31 cellular contexts compared by ENCODE assay signal in genomic region chr3:5165698-5166097, GRCh38. TPM values are rescaled to one million over a fixed set of nuclear protein-coding genes. Genes with fewer than 3 reads are reported as not detected.
A peak's percentile ranks its signal among the peaks of the same experiment; 100 is the strongest.
DNase-seq lines count a peak whose midpoint lies in the region; ATAC-seq, FAIRE-seq and TF ChIP-seq lines count a peak whose summit lies in the region.
"Had no signal": no experiment of that assay in that cellular context is flagged by ENCODE, and none has a peak within 500 bp of the region (broad histone marks: within the 10 kb centered on the region; RNA-seq: fewer than 3 reads in every experiment).

No MANE protein-coding gene starts in this region.

- H3K27ac ChIP-seq in right lobe of liver, result no peak overlapping the region
- H3K27ac ChIP-seq in HepG2 (ENCODE audit: extremely low read length, insufficient read depth, low read length), result no peak overlapping the region
- H3K27ac ChIP-seq: breast epithelium, colonic mucosa, pancreas, sigmoid colon, thyroid gland had no signal

- intact Hi-C loops in right lobe of liver (cut with DNase I) (no loop called here), HepG2 (cut with micrococcal nuclease; ENCODE audit: unreplicated experiment) (no loop called here), posterior cingulate gyrus (cut with DNase I) (no loop called here)
- intact Hi-C loops in activated CD4-positive, alpha-beta memory T cell treated with anti-CD3 and anti-CD28 coated beads for 36 hours (cut with micrococcal nuclease), result no loop called here

- ATAC-seq in right lobe of liver (peak; percentile 32 to 52 (median 46)), HepG2 (no peak)
- ATAC-seq: effector memory CD8-positive, alpha-beta T cell; esophagus mucosa; pancreas; PC-3; stimulated activated naive CD8-positive, alpha-beta T cell treated with anti-CD3 and anti-CD28 coated beads, Interleukin-15, amount 100 ng/mL, for 72 hours had no signal

- no peaks in the 10 kb centered on the region for H3K9me3 ChIP-seq in right lobe of liver
- no peaks in the 10 kb centered on the region for H3K9me3 ChIP-seq in HepG2 (ENCODE audit: low read length)
- H3K9me3 ChIP-seq: breast epithelium, colonic mucosa, pancreas, sigmoid colon, thyroid gland had no signal

- TF ChIP-seq POLR2A in right lobe of liver (IDR thresholded peaks at IDR 0.05) (no peak), HepG2 (IDR thresholded peaks at IDR 0.05; ENCODE audit: insufficient read depth in 1 of 2, low read depth in 2 of 2, low read length in 2 of 2) (no peak)

- H3K4me1 ChIP-seq in right lobe of liver, result peaks cover 0 to 5% (median 0%) of the 10 kb centered on the region in 4 donors
- H3K4me1 ChIP-seq in HepG2 (ENCODE audit: insufficient read depth, low read length), result no peaks in the 10 kb centered on the region; the same call in 1 of the 2 replicates
- H3K4me1 ChIP-seq: breast epithelium, colonic mucosa had no signal

- no TSS peak for BruUV-seq in HepG2 (replicated peaks; lab: Mats Ljungman, UMichigan)

- no peaks in the 10 kb centered on the region for H3K27me3 ChIP-seq in right lobe of liver
- no peaks in the 10 kb centered on the region for H3K27me3 ChIP-seq in HepG2 (ENCODE audit: control insufficient read depth in 1 of 2, insufficient read depth in 2 of 2, low read length in 2 of 2)
- H3K27me3 ChIP-seq: breast epithelium, colonic mucosa, pancreas, sigmoid colon, thyroid gland had no signal

- H3K36me3 ChIP-seq in right lobe of liver, result no peaks in the 10 kb centered on the region
- no peaks in the 10 kb centered on the region; a peak in 1 of 5 replicates for H3K36me3 ChIP-seq in HepG2 (replicated peaks in 1 of 2; ENCODE audit: control insufficient read depth in 1 of 2, insufficient read depth in 2 of 2, low read length in 2 of 2)
- H3K36me3 ChIP-seq: breast epithelium, colonic mucosa, thyroid gland had no signal

- H2AFZ ChIP-seq in HepG2 (ENCODE audit: low read length), result no peak overlapping the region

- in situ Hi-C loops in HepG2 (cut with HindIII; ENCODE audit: extremely low pct_ligation_motif_present, low pct_unique_long_range_greater_than_20kb), result no loop called here

- no peak for TF ChIP-seq CTCF in right lobe of liver (IDR thresholded peaks at IDR 0.05)
- TF ChIP-seq CTCF in HepG2 (CRISPR knock-in tag; IDR thresholded peaks at IDR 0.05), result no peak

- peaks cover 2% of the 10 kb centered on the region for H3K36me3 Mint-ChIP-seq in activated CD4-positive, alpha-beta memory T cell treated with anti-CD3 and anti-CD28 coated beads for 36 hours

- no peak for FAIRE-seq in HepG2 (lab: Jason Lieb, UNC)
- FAIRE-seq: frontal cortex, G401.6, islet of Langerhans, pancreas had no signal

- H3K27ac Mint-ChIP-seq in activated CD4-positive, alpha-beta memory T cell treated with anti-CD3 and anti-CD28 coated beads for 36 hours, result no peak overlapping the region
- H3K27ac Mint-ChIP-seq: nephron progenitor cell; stimulated activated naive CD8-positive, alpha-beta T cell treated with anti-CD3 and anti-CD28 coated beads, Interleukin-15, amount 100 ng/mL, for 72 hours had no signal

- no peak overlapping the region for H3K4me3 Mint-ChIP-seq in activated CD4-positive, alpha-beta memory T cell treated with anti-CD3 and anti-CD28 coated beads for 36 hours
- H3K4me3 Mint-ChIP-seq: CD4-positive, alpha-beta memory T cell; effector memory CD8-positive, alpha-beta T cell; nephron progenitor cell; stimulated activated naive CD8-positive, alpha-beta T cell treated with anti-CD3 and anti-CD28 coated beads, Interleukin-15, amount 100 ng/mL, for 72 hours had no signal

- peaks cover 55% of the 10 kb centered on the region for H3K79me2 ChIP-seq in HepG2 (ENCODE audit: insufficient read depth, low read length)

- no peaks in the 10 kb centered on the region for H3K9me3 Mint-ChIP-seq in activated CD4-positive, alpha-beta memory T cell treated with anti-CD3 and anti-CD28 coated beads for 36 hours
- H3K9me3 Mint-ChIP-seq: CD4-positive, alpha-beta memory T cell; effector memory CD8-positive, alpha-beta T cell; nephron progenitor cell; stimulated activated naive CD8-positive, alpha-beta T cell treated with anti-CD3 and anti-CD28 coated beads, Interleukin-15, amount 100 ng/mL, for 72 hours had no signal

- no peaks in the 10 kb centered on the region; the same call in 1 of the 2 replicates for H4K20me1 ChIP-seq in HepG2 (ENCODE audit: insufficient read depth, low read length)

- peaks cover 65% of the 10 kb centered on the region for H3K4me1 Mint-ChIP-seq in activated CD4-positive, alpha-beta memory T cell treated with anti-CD3 and anti-CD28 coated beads for 36 hours (ENCODE audit: low read depth)
- H3K4me1 Mint-ChIP-seq: nephron progenitor cell had no signal

- POLR2A ChIA-PET in HepG2 (lab: Yijun Ruan, JAX), result no interaction called here
- POLR2A ChIA-PET in activated CD4-positive, alpha-beta memory T cell treated with anti-CD3 and anti-CD28 coated beads for 36 hours (lab: Charles Lee), result interaction anchor here (0.8 kb wide), 1 partner anchor 23 kb away, joined by 3 read pairs; no protein-coding TSS in a partner anchor

- H3K4me3 ChIP-seq in right lobe of liver (no peak overlapping the region), HepG2 (replicated peaks in 1 of 3; ENCODE audit: insufficient read depth in 1 of 3, low read depth in 2 of 3, low read length in 3 of 3) (no peak overlapping the region)
- H3K4me3 ChIP-seq: breast epithelium, colonic mucosa, pancreas, sigmoid colon, thyroid gland had no signal

- CTCF ChIA-PET in HepG2 (lab: Yijun Ruan, JAX; ENCODE audit: low intra/inter-chr PET ratio, low total read pairs), result no interaction called here
- CTCF ChIA-PET in activated CD4-positive, alpha-beta memory T cell treated with anti-CD3 and anti-CD28 coated beads for 36 hours (lab: Charles Lee), result no interaction called here

- H3K9ac ChIP-seq in HepG2 (ENCODE audit: insufficient read depth, low read depth, low read length), result no peak overlapping the region

- WGBS in right lobe of liver (ENCODE audit: insufficient coverage, low coverage, low lambda C conversion rate, missing lambda C conversion rate), result 77% methylated on average over 4 of the region's 4 CpGs
- WGBS in HepG2 (ENCODE audit: low lambda C conversion rate), result 96% methylated on average over 4 of the region's 4 CpGs

- TF ChIP-seq EP300 in HepG2 (IDR thresholded peaks at IDR 0.05; ENCODE audit: low read depth in 2 of 2, low read length in 2 of 2), result no peak
- TF ChIP-seq EP300 in HepG2 (CRISPR knock-in tag; IDR thresholded peaks at IDR 0.05; ENCODE audit: borderline replicate concordance), result no peak

- DNase-seq in right lobe of liver (no peak), HepG2 (ENCODE audit: low spot score) (no peak), NCI-H82 (lab: John Stamatoyannopoulos, UW) (peak; percentile 22), iris pigment epithelial cell (ENCODE audit: low read depth) (peak; percentile 54), posterior cingulate gyrus (no peak), COR-L47 (lab: John Stamatoyannopoulos, UW) (no peak)
- no peak for DNase-seq in activated CD4-positive, alpha-beta memory T cell treated with anti-CD3 and anti-CD28 coated beads for 36 hours
- DNase-seq: amniotic stem cell; CD4-positive, alpha-beta memory T cell; colonic mucosa; DMS53; effector memory CD8-positive, alpha-beta T cell; GOT3; KBM-7; NCI-H146; NCI-H226; nephron progenitor cell; pancreas; PC-3; SHP77 treated with DMSO at 0.1 percent for 48 hours; sigmoid colon; stimulated activated CD4-positive, alpha-beta T cell treated with anti-CD3 and anti-CD28 coated beads, Interleukin-15, amount 100 ng/mL, for 24 hours; stimulated activated naive CD8-positive, alpha-beta T cell treated with anti-CD3 and anti-CD28 coated beads, Interleukin-15, amount 100 ng/mL, for 72 hours; SW 1271; T1000; thyroid gland had no signal

- no peak overlapping the region for H3K4me2 ChIP-seq in HepG2 (ENCODE audit: low read depth, low read length)

- no peaks in the 10 kb centered on the region for H3K27me3 Mint-ChIP-seq in activated CD4-positive, alpha-beta memory T cell treated with anti-CD3 and anti-CD28 coated beads for 36 hours
- H3K27me3 Mint-ChIP-seq: CD4-positive, alpha-beta memory T cell; effector memory CD8-positive, alpha-beta T cell; stimulated activated naive CD8-positive, alpha-beta T cell treated with anti-CD3 and anti-CD28 coated beads, Interleukin-15, amount 100 ng/mL, for 72 hours had no signal

- TF ChIP-seq RAD21 in HepG2 (CRISPR knock-in tag; IDR thresholded peaks at IDR 0.05), result no peak

RNA-seq across cellular contexts. Expression of gene EDEM1, which starts 21.8 kb away (rescaled TPM):
- total RNA-seq in right lobe of liver (10 to 100 TPM; 40.6 to 92.7 (median 83.2) TPM), HepG2 (2016; rRNA removed; fragmentation: Illumina TruSeq; extraction: Trizol) (13.8 and 14.3 TPM in 2 replicates)
- 8.5 and 9.0 TPM in 2 replicates for total RNA-seq in HepG2 (2016; cell fraction: cytosol; rRNA removed; fragmentation: Illumina TruSeq; extraction: Trizol; ENCODE audit: low read depth)
- 13.5 and 14.4 TPM in 2 replicates for total RNA-seq in HepG2 (2016; cell fraction: insoluble cytoplasmic fraction; rRNA removed; fragmentation: Illumina TruSeq; extraction: Trizol)
- 15.4 and 16.6 TPM in 2 replicates for total RNA-seq in HepG2 (2016; cell fraction: membrane; rRNA removed; fragmentation: Illumina TruSeq; extraction: Trizol)
- total RNA-seq in HepG2 (2016; cell fraction: nucleus; rRNA removed; fragmentation: Illumina TruSeq; extraction: Trizol), result 22.3 and 25.8 TPM in 2 replicates
- polyA plus RNA-seq in HepG2 (2011; rRNA removed), result 25.8 and 28.0 TPM in 2 replicates
- polyA plus RNA-seq in HepG2 (2011; cell fraction: cytosol; rRNA removed), result 10.4 and 18.5 TPM in 2 replicates
- polyA plus RNA-seq in HepG2 (2011; cell fraction: nucleus; rRNA removed), result 23.8 and 36.5 TPM in 2 replicates
- 16.8 and 17.3 TPM in 2 replicates for polyA plus RNA-seq in HepG2 (2012)
- 3.5 and 4.9 TPM in 2 replicates for polyA plus RNA-seq in HepG2 (2016; cell fraction: cytosol; fragmentation: Illumina TruSeq; extraction: Trizol; ENCODE audit: low read depth)
- polyA plus RNA-seq in HepG2 (2016; cell fraction: insoluble cytoplasmic fraction; fragmentation: Illumina TruSeq; extraction: Trizol; ENCODE audit: low read depth), result 11.7 and 12.6 TPM in 2 replicates
- polyA plus RNA-seq in HepG2 (2016; cell fraction: membrane; fragmentation: Illumina TruSeq; extraction: Trizol; ENCODE audit: low read depth), result 7.5 and 8.7 TPM in 2 replicates
- polyA plus RNA-seq in HepG2 (2016; cell fraction: nucleus; fragmentation: Illumina TruSeq; extraction: Trizol; ENCODE audit: insufficient read depth, low read depth), result 40.1 and 42.7 TPM in 2 replicates
- 27.3 TPM in 2 replicates for polyA minus RNA-seq in HepG2 (2011; rRNA and poly(A)+ RNA removed; ENCODE audit: low replicate concordance)
- 22.4 and 27.4 TPM in 2 replicates for polyA minus RNA-seq in HepG2 (2011; cell fraction: cytosol; rRNA and poly(A)+ RNA removed)
- 61.4 and 62.2 TPM in 2 replicates for polyA minus RNA-seq in HepG2 (2011; cell fraction: nucleus; rRNA and poly(A)+ RNA removed)
- total RNA-seq in activated CD4-positive, alpha-beta memory T cell treated with anti-CD3 and anti-CD28 coated beads for 36 hours, result 100 to 1,000 TPM; 192 to 203 TPM

RNA-seq across cellular contexts. Expression of gene ARL8B, which starts 43.6 kb away (rescaled TPM):
- total RNA-seq in right lobe of liver (10 to 100 TPM; 20.0 to 33.1 (median 26.7) TPM), HepG2 (2016; rRNA removed; fragmentation: Illumina TruSeq; extraction: Trizol) (30.4 and 33.1 TPM in 2 replicates)
- 5.4 and 5.9 TPM in 2 replicates for total RNA-seq in HepG2 (2016; cell fraction: cytosol; rRNA removed; fragmentation: Illumina TruSeq; extraction: Trizol; ENCODE audit: low read depth)
- total RNA-seq in HepG2 (2016; cell fraction: insoluble cytoplasmic fraction; rRNA removed; fragmentation: Illumina TruSeq; extraction: Trizol), result 33.4 and 36.2 TPM in 2 replicates
- 19.9 and 20.5 TPM in 2 replicates for total RNA-seq in HepG2 (2016; cell fraction: membrane; rRNA removed; fragmentation: Illumina TruSeq; extraction: Trizol)
- 38.1 and 40.6 TPM in 2 replicates for total RNA-seq in HepG2 (2016; cell fraction: nucleus; rRNA removed; fragmentation: Illumina TruSeq; extraction: Trizol)
- polyA plus RNA-seq in HepG2 (2011; rRNA removed), result 15.6 and 23.5 TPM in 2 replicates
- 13.3 and 20.0 TPM in 2 replicates for polyA plus RNA-seq in HepG2 (2011; cell fraction: cytosol; rRNA removed)
- 14.6 and 19.7 TPM in 2 replicates for polyA plus RNA-seq in HepG2 (2011; cell fraction: nucleus; rRNA removed)
- 29.9 and 30.2 TPM in 2 replicates for polyA plus RNA-seq in HepG2 (2012)
- polyA plus RNA-seq in HepG2 (2016; cell fraction: cytosol; fragmentation: Illumina TruSeq; extraction: Trizol; ENCODE audit: low read depth), result 5.7 and 7.1 TPM in 2 replicates
- polyA plus RNA-seq in HepG2 (2016; cell fraction: insoluble cytoplasmic fraction; fragmentation: Illumina TruSeq; extraction: Trizol; ENCODE audit: low read depth), result 38.6 and 42.3 TPM in 2 replicates
- polyA plus RNA-seq in HepG2 (2016; cell fraction: membrane; fragmentation: Illumina TruSeq; extraction: Trizol; ENCODE audit: low read depth), result 14.7 TPM in 2 replicates
- polyA plus RNA-seq in HepG2 (2016; cell fraction: nucleus; fragmentation: Illumina TruSeq; extraction: Trizol; ENCODE audit: insufficient read depth, low read depth), result 55.9 and 57.1 TPM in 2 replicates
- 5.8 and 10.0 TPM in 2 replicates for polyA minus RNA-seq in HepG2 (2011; rRNA and poly(A)+ RNA removed; ENCODE audit: low replicate concordance)
- polyA minus RNA-seq in HepG2 (2011; cell fraction: cytosol; rRNA and poly(A)+ RNA removed), result 17.1 and 19.6 TPM in 2 replicates
- 20.3 and 22.3 TPM in 2 replicates for polyA minus RNA-seq in HepG2 (2011; cell fraction: nucleus; rRNA and poly(A)+ RNA removed)
- 10 to 100 TPM; 55.4 to 58.5 TPM for total RNA-seq in activated CD4-positive, alpha-beta memory T cell treated with anti-CD3 and anti-CD28 coated beads for 36 hours

Comparison
In these comparisons a context has a peak if more than half of its experiments do, and no peak if none do; other contexts are left out.
1. DNase-seq: peak in NCI-H82 (single experiment) and iris pigment epithelial cell (single experiment); none in right lobe of liver (0 of 3), HepG2 (single experiment), posterior cingulate gyrus (0 of 10), COR-L47 (single experiment) and activated CD4-positive, alpha-beta memory T cell treated with anti-CD3 and anti-CD28 coated beads for 36 hours (single experiment).